28 cellular contexts compared by ENCODE assay signal in the genomic region with DNA sequence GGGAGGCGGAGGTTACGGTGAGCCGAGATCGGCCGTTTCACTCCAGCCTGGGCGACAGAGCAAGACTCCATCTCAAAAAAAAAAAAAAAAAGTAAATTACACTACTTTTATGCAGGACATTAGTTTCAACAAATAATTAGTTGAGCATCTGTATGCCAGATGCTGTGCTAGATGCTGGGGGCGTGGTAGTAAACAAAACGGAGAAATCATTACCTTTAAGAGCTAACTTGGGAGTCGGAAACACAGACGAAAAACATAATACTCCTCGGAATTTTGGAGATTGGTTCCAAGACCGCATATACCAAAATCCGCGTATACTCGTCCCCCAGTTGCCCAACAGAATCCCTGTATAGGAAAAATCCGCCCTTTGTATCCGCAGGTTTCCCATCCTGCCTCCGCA. TPM values are rescaled to one million over a fixed set of nuclear protein-coding genes. Genes with fewer than 3 reads are reported as not detected.
"Had no signal": no experiment of that assay in that cellular context is flagged by ENCODE, and none has a peak within 500 bp of the region (broad histone marks: within the 10 kb centered on the region; RNA-seq: fewer than 3 reads in every experiment).

No MANE protein-coding gene starts in this region.

- DNase-seq: activated B cell treated with CpG ODN at 0.5 μM for 24 hours; activated CD4-positive, alpha-beta memory T cell treated with anti-CD3 and anti-CD28 coated beads, Interleukin-2, amount 10 ng/mL, durations not matched to agents 7 days and 5 days; activated CD4-positive, alpha-beta T cell treated with anti-CD3 and anti-CD28 coated beads for 1 hour; activated CD4-positive, alpha-beta T cell treated with anti-CD3 and anti-CD28 coated beads, Interleukin-2, amount 10 ng/mL, durations not matched to agents 7 days and 5 days; activated gamma-delta T cell; activated naive CD8-positive, alpha-beta T cell treated with anti-CD3 and anti-CD28 coated beads, Interleukin-2, amount 50 U/mL, for 24 hours; activated T-cell treated with anti-CD3 and anti-CD28 coated beads for 4 hours; activated T-cell treated with anti-CD3 and anti-CD28 coated beads, Interleukin-2, amount 50 U/mL, for 48 hours; amniotic stem cell; brain microvascular endothelial cell; Karpas-422; MM.1S; NCI-H1105; NCI-H1436; NCI-H187; NCI-H2081; NCI-H510A treated with DMSO at 0.1 percent for 48 hours; SHP77 treated with DMSO at 0.1 percent for 48 hours; T-cell; T-helper 2 cell; T1000 had no signal

- H3K9me3 ChIP-seq: ascending aorta had no signal

- H3K4me3 Mint-ChIP-seq: activated B cell treated with CpG ODN at 0.5 μM for 24 hours; activated CD4-positive, alpha-beta memory T cell treated with anti-CD3 and anti-CD28 coated beads, Interleukin-2, amount 10 ng/mL, durations not matched to agents 7 days and 5 days; activated CD4-positive, alpha-beta T cell treated with anti-CD3 and anti-CD28 coated beads, Interleukin-2, amount 10 ng/mL, durations not matched to agents 7 days and 5 days; activated T-helper 17 cell treated with anti-CD3 and anti-CD28 coated beads, Interleukin-2, amount 50 U/mL, for 72 hours; T-cell had no signal

- H3K27ac Mint-ChIP-seq: activated B cell treated with CpG ODN at 0.5 μM for 24 hours; activated CD4-positive, alpha-beta memory T cell treated with anti-CD3 and anti-CD28 coated beads, Interleukin-2, amount 10 ng/mL, durations not matched to agents 7 days and 5 days; activated CD4-positive, alpha-beta T cell treated with anti-CD3 and anti-CD28 coated beads, Interleukin-2, amount 10 ng/mL, durations not matched to agents 7 days and 5 days; activated naive CD4-positive, alpha-beta T cell treated with anti-CD3 and anti-CD28 coated beads, Interleukin-2, amount 50 U/mL, for 72 hours; activated naive CD8-positive, alpha-beta T cell treated with anti-CD3 and anti-CD28 coated beads, Interleukin-2, amount 50 U/mL, for 24 hours; activated T-helper 17 cell treated with anti-CD3 and anti-CD28 coated beads, Interleukin-2, amount 50 U/mL, for 72 hours; T-cell had no signal

- H3K4me3 ChIP-seq: ascending aorta, cardiac muscle cell, SK-N-MC had no signal

- H3K27me3 ChIP-seq: ascending aorta, brain microvascular endothelial cell, cardiac muscle cell had no signal

- ATAC-seq: activated naive CD4-positive, alpha-beta T cell treated with anti-CD3 and anti-CD28 coated beads, Interleukin-2, amount 50 U/mL, for 72 hours; activated naive CD8-positive, alpha-beta T cell treated with anti-CD3 and anti-CD28 coated beads, Interleukin-2, amount 50 U/mL, for 24 hours; activated T-helper 17 cell treated with anti-CD3 and anti-CD28 coated beads, Interleukin-2, amount 50 U/mL, for 72 hours; K562; T-cell had no signal

- H3K27ac ChIP-seq: brain microvascular endothelial cell had no signal

- H3K27me3 Mint-ChIP-seq: activated CD4-positive, alpha-beta memory T cell treated with anti-CD3 and anti-CD28 coated beads, Interleukin-2, amount 10 ng/mL, durations not matched to agents 7 days and 5 days; activated CD4-positive, alpha-beta T cell treated with anti-CD3 and anti-CD28 coated beads, Interleukin-2, amount 10 ng/mL, durations not matched to agents 7 days and 5 days; activated T-helper 17 cell treated with anti-CD3 and anti-CD28 coated beads, Interleukin-2, amount 50 U/mL, for 72 hours had no signal

- H3K9me3 Mint-ChIP-seq: activated B cell treated with CpG ODN at 0.5 μM for 24 hours; activated CD4-positive, alpha-beta memory T cell treated with anti-CD3 and anti-CD28 coated beads, Interleukin-2, amount 10 ng/mL, durations not matched to agents 7 days and 5 days; activated CD4-positive, alpha-beta T cell treated with anti-CD3 and anti-CD28 coated beads, Interleukin-2, amount 10 ng/mL, durations not matched to agents 7 days and 5 days; activated naive CD4-positive, alpha-beta T cell treated with anti-CD3 and anti-CD28 coated beads, Interleukin-2, amount 50 U/mL, for 72 hours; activated naive CD8-positive, alpha-beta T cell treated with anti-CD3 and anti-CD28 coated beads, Interleukin-2, amount 50 U/mL, for 24 hours; activated T-helper 17 cell treated with anti-CD3 and anti-CD28 coated beads, Interleukin-2, amount 50 U/mL, for 72 hours; T-cell had no signal

RNA-seq across cellular contexts. Expression of a gene that starts 47.3 kb away (rescaled TPM):
- total RNA-seq: activated B cell treated with CpG ODN at 0.5 μM for 24 hours; activated CD4-positive, alpha-beta memory T cell treated with anti-CD3 and anti-CD28 coated beads, Interleukin-2, amount 10 ng/mL, durations not matched to agents 7 days and 5 days; activated CD4-positive, alpha-beta T cell treated with anti-CD3 and anti-CD28 coated beads, Interleukin-2, amount 10 ng/mL, durations not matched to agents 7 days and 5 days; activated CD8-positive, alpha-beta memory T cell treated with anti-CD3 and anti-CD28 coated beads for 36 hours; activated T-helper 17 cell treated with anti-CD3 and anti-CD28 coated beads, Interleukin-2, amount 50 U/mL, for 72 hours; ascending aorta; cardiac muscle cell; K562 had no signal

RNA-seq across cellular contexts. Expression of a gene that starts 59.0 kb away (rescaled TPM):
- total RNA-seq: activated B cell treated with CpG ODN at 0.5 μM for 24 hours; activated CD4-positive, alpha-beta memory T cell treated with anti-CD3 and anti-CD28 coated beads, Interleukin-2, amount 10 ng/mL, durations not matched to agents 7 days and 5 days; activated CD4-positive, alpha-beta T cell treated with anti-CD3 and anti-CD28 coated beads, Interleukin-2, amount 10 ng/mL, durations not matched to agents 7 days and 5 days; activated CD8-positive, alpha-beta memory T cell treated with anti-CD3 and anti-CD28 coated beads for 36 hours; ascending aorta had no signal
